Comparison of ENCODE assay signal across 12 cellular contexts in genomic region chr19:54525636-54526035, GRCh38. TPM values are rescaled to one million over a fixed set of nuclear protein-coding genes. Genes with fewer than 3 reads are reported as not detected.
"Had no signal": no experiment of that assay in that cellular context is flagged by ENCODE, and none has a peak within 500 bp of the region (broad histone marks: within the 10 kb centered on the region; RNA-seq: fewer than 3 reads in every experiment).

No MANE protein-coding gene starts in this region.

- H3K27ac ChIP-seq: GM23248 had no signal

- ATAC-seq: GM23338, HCT116 had no signal

- H3K27ac Mint-ChIP-seq: GM23338, H9, HFFc6 had no signal

- H3K4me3 ChIP-seq: GM23248, GM23338, HAP-1 had no signal

- H3K4me1 ChIP-seq: HAP-1 had no signal

- H3K4me1 Mint-ChIP-seq: GM23338, H9 had no signal

- H2AFZ ChIP-seq: GM23248, GM23338 had no signal

- H3K4me2 ChIP-seq: GM23338 had no signal

- H3K9me3 ChIP-seq: HAP-1 had no signal

- H3K9ac ChIP-seq: GM23248 had no signal

- H3K36me3 ChIP-seq: HAP-1 had no signal

- DNase-seq: GM23248, GOT3, H7, H9, HCEC 1CT, HFFc6 had no signal

- H3K4me3 Mint-ChIP-seq: GM23338, H9, HFFc6 had no signal

- FAIRE-seq: H1, H54 had no signal

RNA-seq across cellular contexts. Expression of gene LAIR2, which starts 23.0 kb away (rescaled TPM):
- total RNA-seq: GM23248, GM23338, H1, H4, H7, H9, HFFc6 had no signal
- polyA plus RNA-seq: GM23248, GM23338, H1 had no signal

RNA-seq across cellular contexts. Expression of gene LILRA2, which starts 48.0 kb away (rescaled TPM):
- total RNA-seq: GM23248, GM23338, H1, H4, H7, H9, HFFc6 had no signal
- polyA plus RNA-seq: GM23248, GM23338, H1 had no signal
